24 cellular contexts compared by ENCODE assay signal in genomic region chr5:27158775-27159174, GRCh38.
A peak's percentile ranks its signal among the peaks of the same experiment; 100 is the strongest.
DNase-seq lines count a peak whose midpoint lies in the region; ATAC-seq and TF ChIP-seq lines count a peak whose summit lies in the region.
"Had no signal": no experiment of that assay in that cellular context is flagged by ENCODE, and none has a peak within 500 bp of the region (broad histone marks: within the 10 kb centered on the region; RNA-seq: fewer than 3 reads in every experiment).

No MANE protein-coding gene starts in this region.

- TF ChIP-seq CTCF in epithelial cell of esophagus (IDR thresholded peaks at IDR 0.05; ENCODE audit: insufficient read depth, low read depth, low read length, missing control alignments) (no peak), spleen (IDR thresholded peaks at IDR 0.05 in 8 of 11, conservative IDR thresholded peaks at IDR 0.05 in 3 of 11) (no peak)

- no peak overlapping the region for H3K4me3 ChIP-seq in epithelial cell of esophagus (ENCODE audit: low read length)
- H3K4me3 ChIP-seq in spleen = no peak overlapping the region
- H3K4me3 ChIP-seq: GM23248, Peyer's patch had no signal

- no peaks in the 10 kb centered on the region for H3K36me3 ChIP-seq in spleen
- H3K36me3 ChIP-seq: Peyer's patch had no signal

- H3K4me1 Mint-ChIP-seq in T-cell = no peaks in the 10 kb centered on the region
- H3K4me1 Mint-ChIP-seq in stimulated activated effector memory CD8-positive, alpha-beta T cell treated with anti-CD3 and anti-CD28 coated beads, Interleukin-12 subunit alpha, Interleukin-12 subunit beta, amount 100 ng/mL, for 72 hours = no peaks in the 10 kb centered on the region
- H3K4me1 Mint-ChIP-seq: CD8-positive, alpha-beta memory T cell had no signal

- H3K27me3 ChIP-seq in spleen (replicated peaks in 1 of 7) = no peaks in the 10 kb centered on the region
- H3K27me3 ChIP-seq: Peyer's patch had no signal

- ATAC-seq in T-cell (replicated peaks in 1 of 4) = no peak
- ATAC-seq in stimulated activated effector memory CD8-positive, alpha-beta T cell treated with anti-CD3 and anti-CD28 coated beads, Interleukin-12 subunit alpha, Interleukin-12 subunit beta, amount 100 ng/mL, for 72 hours = no peak
- ATAC-seq: Right ventricle myocardium inferior had no signal

- WGBS in spleen, 5 donors = 60 to 72% (median 64%) methylated on average over 1 of the region's 1 CpG

- CTCF ChIA-PET in T-cell (lab: Charles Lee) = no interaction called here

- intact Hi-C loops in spleen (cut with DNase I; ENCODE audit: low total_unique reads) = no loop called here

- H3K36me3 Mint-ChIP-seq in T-cell = no peaks in the 10 kb centered on the region
- H3K36me3 Mint-ChIP-seq in stimulated activated effector memory CD8-positive, alpha-beta T cell treated with anti-CD3 and anti-CD28 coated beads, Interleukin-12 subunit alpha, Interleukin-12 subunit beta, amount 100 ng/mL, for 72 hours = no peaks in the 10 kb centered on the region
- H3K36me3 Mint-ChIP-seq: CD8-positive, alpha-beta memory T cell had no signal

- DNase-seq in A172 (ENCODE audit: low spot score) = peak; percentile 13
- peak; percentile 12 for DNase-seq in RPMI7951 (ENCODE audit: low read depth)
- DNase-seq in epithelial cell of esophagus (ENCODE audit: low read depth) = peak; percentile 20
- DNase-seq in iris pigment epithelial cell (ENCODE audit: low read depth) = peak; percentile 30
- no peak for DNase-seq in T-cell
- DNase-seq in stimulated activated effector memory CD8-positive, alpha-beta T cell treated with anti-CD3 and anti-CD28 coated beads, Interleukin-12 subunit alpha, Interleukin-12 subunit beta, amount 100 ng/mL, for 72 hours (ENCODE audit: low spot score in 2 of 2) = no peak
- DNase-seq in NCI-H510A (lab: John Stamatoyannopoulos, UW) = no peak
- no peak for DNase-seq in spleen
- DNase-seq: 8988T; Calu3; CD8-positive, alpha-beta memory T cell; DMS153; GM23248; H9; KBM-7; NCI-H1105; NCI-H146; NCI-H2029; NCI-H345; NCI-H524 treated with DMSO at 0.1 percent for 48 hours; NCI-H82; Peyer's patch had no signal

- no peaks in the 10 kb centered on the region for H3K4me1 ChIP-seq in spleen
- H3K4me1 ChIP-seq: Peyer's patch had no signal

- no peak overlapping the region for H3K27ac Mint-ChIP-seq in T-cell
- H3K27ac Mint-ChIP-seq in stimulated activated effector memory CD8-positive, alpha-beta T cell treated with anti-CD3 and anti-CD28 coated beads, Interleukin-12 subunit alpha, Interleukin-12 subunit beta, amount 100 ng/mL, for 72 hours = no peak overlapping the region
- H3K27ac Mint-ChIP-seq: H9 had no signal

- no peak overlapping the region for H3K4me3 Mint-ChIP-seq in T-cell
- no peak overlapping the region for H3K4me3 Mint-ChIP-seq in stimulated activated effector memory CD8-positive, alpha-beta T cell treated with anti-CD3 and anti-CD28 coated beads, Interleukin-12 subunit alpha, Interleukin-12 subunit beta, amount 100 ng/mL, for 72 hours
- H3K4me3 Mint-ChIP-seq: CD8-positive, alpha-beta memory T cell; H9 had no signal

- peaks cover 0 to 70% (median 56%) of the 10 kb centered on the region in 8 donors for H3K9me3 ChIP-seq in spleen

- H3K27ac ChIP-seq in spleen = no peak overlapping the region
- H3K27ac ChIP-seq: C4-2B, GM23248, Peyer's patch had no signal

- POLR2A ChIA-PET in T-cell (lab: Charles Lee) = no interaction called here

- no peak for TF ChIP-seq POLR2A in spleen (IDR thresholded peaks at IDR 0.05)

- H3K9me3 Mint-ChIP-seq in T-cell = peaks cover 7 to 40% (median 34%) of the 10 kb centered on the region in 3 donors
- peaks cover 23% of the 10 kb centered on the region for H3K9me3 Mint-ChIP-seq in stimulated activated effector memory CD8-positive, alpha-beta T cell treated with anti-CD3 and anti-CD28 coated beads, Interleukin-12 subunit alpha, Interleukin-12 subunit beta, amount 100 ng/mL, for 72 hours

- H3K27me3 Mint-ChIP-seq in T-cell = no peaks in the 10 kb centered on the region
- H3K27me3 Mint-ChIP-seq: CD8-positive, alpha-beta memory T cell had no signal

Comparison
In these comparisons a context has a peak if more than half of its experiments do, and no peak if none do; other contexts are left out.
1. DNase-seq: peak in A172 (single experiment), RPMI7951 (single experiment), epithelial cell of esophagus (single experiment) and iris pigment epithelial cell (single experiment); none in T-cell (0 of 34), stimulated activated effector memory CD8-positive, alpha-beta T cell treated with anti-CD3 and anti-CD28 coated beads, Interleukin-12 subunit alpha, Interleukin-12 subunit beta, amount 100 ng/mL, for 72 hours (0 of 2), NCI-H510A (single experiment) and spleen (single experiment).